Comparison of ENCODE assay signal across 2 cellular contexts in genomic region chr12:124333724-124334123, GRCh38.
TF ChIP-seq lines count a peak whose summit lies in the region.

No MANE protein-coding gene starts in this region.

TF ChIP-seq in HepG2, 621 proteins besides CTCF, POLR2A, EP300 and RAD21:
- TF ChIP-seq ZNF18 (CRISPR knock-in tag; IDR thresholded peaks at IDR 0.05; ENCODE audit: insufficient replicate concordance) (no peak), ZNF207 (IDR thresholded peaks at IDR 0.05; ENCODE audit: borderline replicate concordance) (no peak), HNRNPLL (IDR thresholded peaks at IDR 0.05; ENCODE audit: low read depth, low read length, poor library complexity, severe bottlenecking) (peak; percentile 61), MNT (IDR thresholded peaks at IDR 0.05) (peak; percentile 78), ZNF253 (CRISPR knock-in tag; IDR thresholded peaks at IDR 0.05; ENCODE audit: borderline replicate concordance) (no peak)

TF ChIP-seq in K562, 482 proteins besides CTCF, POLR2A, EP300 and RAD21:
- TF ChIP-seq NR3C1 (CRISPR knock-in tag; IDR thresholded peaks at IDR 0.05) = no peak
- peak; percentile 92 for TF ChIP-seq ZBTB43 (CRISPR knock-in tag; IDR thresholded peaks at IDR 0.05)
- TF ChIP-seq ADNP (tag; IDR thresholded peaks at IDR 0.05) = 0 out of 2 replicates have a peak, but pooled peaks have one; percentile 29
